Comparison of ENCODE assay signal across 10 cellular contexts in the genomic region with DNA sequence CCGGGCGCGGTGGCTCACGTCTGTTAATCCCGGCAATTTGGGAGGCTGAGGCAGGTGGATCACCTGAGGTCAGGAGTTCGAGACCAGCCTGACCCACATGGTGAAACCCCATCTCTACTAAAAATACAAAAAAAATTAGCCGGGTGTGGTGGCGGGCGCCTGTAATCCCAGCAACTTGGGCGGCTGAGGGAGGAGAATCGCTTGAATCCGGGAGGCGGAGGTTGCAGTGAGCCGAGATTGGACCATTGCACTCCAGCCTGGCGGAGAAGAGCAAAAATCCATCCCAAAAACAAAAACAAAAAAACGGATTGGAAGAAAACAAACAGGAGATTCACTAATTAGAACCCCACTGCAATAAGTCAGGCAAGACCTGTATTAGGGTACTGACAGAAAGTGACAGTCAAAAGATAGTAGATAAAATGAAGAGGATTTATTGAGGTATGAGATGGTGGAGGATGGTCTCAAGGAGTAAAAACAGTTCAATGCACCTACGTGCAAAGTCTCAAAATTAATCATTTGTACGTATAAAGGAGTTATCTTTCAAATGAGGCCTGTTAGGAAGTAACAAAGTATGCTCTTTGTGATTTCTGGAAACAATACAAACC. TPM values are rescaled to one million over a fixed set of nuclear protein-coding genes. Genes with fewer than 3 reads are reported as not detected.
DNase-seq lines count a peak whose midpoint lies in the region; ATAC-seq and TF ChIP-seq lines count a peak whose summit lies in the region.
"Not testable (repeated sequence)": the region's sequence is repeated elsewhere in the genome, so short reads cannot be mapped to it uniquely, and the experiment has no call there.
"Had no signal": no experiment of that assay in that cellular context is flagged by ENCODE, and none has a peak within 500 bp of the region (broad histone marks: within the 10 kb centered on the region; RNA-seq: fewer than 3 reads in every experiment).

No MANE protein-coding gene starts in this region.

- CTCF ChIA-PET in CD4-positive, alpha-beta memory T cell (lab: Charles Lee; ENCODE audit: partially characterized antibody): interaction anchor here (0.7 to 0.9 kb wide), 2 partner anchors 30 to 42 kb away, joined by 3 to 4 read pairs; a partner anchor contains a TSS

- peak overlapping the region; percentile 78 to 80 for H3K4me3 ChIP-seq in CD4-positive, alpha-beta memory T cell (ENCODE audit: low read length in 2 of 2)
- H3K4me3 ChIP-seq in Jurkat, Clone E6-1 (ENCODE audit: low read length): peak overlapping the region; percentile 99
- H3K4me3 ChIP-seq in astrocyte of the cerebellum (ENCODE audit: low read depth, low read length) (peak overlapping the region; percentile 100), esophagus muscularis mucosa (peak overlapping the region; percentile 81 to 92 (median 88)), liver (ENCODE audit: low read depth in 1 of 3, low read length in 3 of 3) (peak overlapping the region; percentile 66 to 80 (median 74)), thoracic aorta (peak overlapping the region; percentile 79)

- H3K27me3 ChIP-seq in CD4-positive, alpha-beta memory T cell (ENCODE audit: insufficient read depth, low read length); esophagus muscularis mucosa; liver (ENCODE audit: control insufficient read depth in 4 of 4, insufficient read depth in 4 of 4, low read length in 3 of 4); thoracic aorta (replicated peaks; ENCODE audit: insufficient read depth): not testable (repeated sequence)

- peak overlapping the region; percentile 94 for H3K27ac ChIP-seq in CD4-positive, alpha-beta memory T cell (ENCODE audit: low read depth, low read length)
- peak overlapping the region; percentile 78 for H3K27ac ChIP-seq in VCaP
- peak overlapping the region; percentile 85 to 94 (median 93) for H3K27ac ChIP-seq in esophagus muscularis mucosa (replicated peaks in 1 of 4)
- H3K27ac ChIP-seq in liver (ENCODE audit: low read depth in 1 of 2, low read length in 2 of 2): peak overlapping the region in 1 of 2 donors; percentile 82
- H3K27ac ChIP-seq in thoracic aorta: peak overlapping the region in 1 of 2 donors; percentile 82

- H3K4me3 Mint-ChIP-seq in CD4-positive, alpha-beta memory T cell: peak overlapping the region; percentile 99 to 100 (median 99)
- peak overlapping the region; percentile 99 for H3K4me3 Mint-ChIP-seq in osteocyte (ENCODE audit: unreplicated experiment)

- in situ Hi-C loops in astrocyte of the cerebellum (cut with HindIII; ENCODE audit: low sequenced_read_pairs): loop anchor here (10.0 kb wide), 1 partner anchor 66 kb away; no protein-coding TSS in a partner anchor

- POLR2A ChIA-PET in CD4-positive, alpha-beta memory T cell (lab: Charles Lee; ENCODE audit: partially characterized antibody): interaction anchor here (2.7 kb wide), 1 partner anchor 41 kb away, joined by 17 read pairs; a partner anchor contains a TSS

- H3K27me3 Mint-ChIP-seq in CD4-positive, alpha-beta memory T cell; osteocyte (ENCODE audit: unreplicated experiment): not testable (repeated sequence)

- intact Hi-C loops in CD4-positive, alpha-beta memory T cell (cut with micrococcal nuclease); esophagus muscularis mucosa (cut with DNase I): not testable (repeated sequence)

- 80% methylated on average over 18 of the region's 18 CpGs for WGBS in esophagus muscularis mucosa
- WGBS in liver: 77% methylated on average over 18 of the region's 18 CpGs

- peaks cover 14 to 49% (median 34%) of the 10 kb centered on the region in 4 donors for H3K4me1 Mint-ChIP-seq in CD4-positive, alpha-beta memory T cell
- peaks cover 20% of the 10 kb centered on the region for H3K4me1 Mint-ChIP-seq in osteocyte (ENCODE audit: unreplicated experiment)

- not testable (repeated sequence) for TF ChIP-seq CTCF in VCaP (conservative IDR thresholded peaks at IDR 0.05); astrocyte of the cerebellum (IDR thresholded peaks at IDR 0.05; ENCODE audit: low read depth, low read length, missing control alignments); esophagus muscularis mucosa (IDR thresholded peaks at IDR 0.05); liver (IDR thresholded peaks at IDR 0.05; ENCODE audit: low read depth, low read length, missing input control); osteocyte (IDR thresholded peaks at IDR 0.05); thoracic aorta (IDR thresholded peaks at IDR 0.05)

- peaks cover 32% of the 10 kb centered on the region for H3K4me1 ChIP-seq in CD4-positive, alpha-beta memory T cell (ENCODE audit: insufficient read depth, low read length)
- H3K4me1 ChIP-seq in esophagus muscularis mucosa: peaks cover 16 to 35% (median 26%) of the 10 kb centered on the region in 4 donors
- H3K4me1 ChIP-seq in liver (ENCODE audit: control insufficient read depth in 4 of 4, insufficient read depth in 4 of 4, low read length in 3 of 4): peaks cover 0 to 13% (median 9%) of the 10 kb centered on the region in 4 donors
- H3K4me1 ChIP-seq in thoracic aorta (ENCODE audit: control insufficient read depth in 1 of 2, low read depth in 2 of 2): peaks cover 10 to 16% of the 10 kb centered on the region in 2 donors

- H3K9me3 Mint-ChIP-seq in CD4-positive, alpha-beta memory T cell; osteocyte (ENCODE audit: unreplicated experiment): not testable (repeated sequence)

- TF ChIP-seq POLR2A in esophagus muscularis mucosa (IDR thresholded peaks at IDR 0.05; ENCODE audit: low read depth): not testable (repeated sequence)

- ATAC-seq in thoracic aorta (ENCODE audit: insufficient number of reproducible peaks, low FRiP score, low read depth): not testable (repeated sequence)

- peaks cover 27 to 42% of the 10 kb centered on the region in 2 donors for H3K36me3 Mint-ChIP-seq in CD4-positive, alpha-beta memory T cell
- peaks cover 22% of the 10 kb centered on the region for H3K36me3 Mint-ChIP-seq in osteocyte (ENCODE audit: unreplicated experiment)

- not testable (repeated sequence) for TF ChIP-seq RAD21 in liver (IDR thresholded peaks at IDR 0.05)

- H3K36me3 ChIP-seq in CD4-positive, alpha-beta memory T cell (ENCODE audit: insufficient read depth, low read length): peaks cover 19% of the 10 kb centered on the region
- H3K36me3 ChIP-seq in esophagus muscularis mucosa (peaks cover 5 to 38% (median 32%) of the 10 kb centered on the region in 4 donors), liver (ENCODE audit: control insufficient read depth in 4 of 4, insufficient read depth in 3 of 4, low read depth in 1 of 4, low read length in 3 of 4) (peaks cover 5 to 20% (median 14%) of the 10 kb centered on the region in 4 donors)
- not testable (repeated sequence) for H3K36me3 ChIP-seq in thoracic aorta

- not testable (repeated sequence) for TF ChIP-seq EP300 in esophagus muscularis mucosa (IDR thresholded peaks at IDR 0.05)

- DNase-seq in CD4-positive, alpha-beta memory T cell; Jurkat, Clone E6-1 (ENCODE audit: low read depth, low spot score); astrocyte of the cerebellum (ENCODE audit: low read depth); esophagus muscularis mucosa (ENCODE audit: extremely low spot score); osteocyte (ENCODE audit: extremely low spot score, unreplicated experiment); thoracic aorta (ENCODE audit: low spot score): not testable (repeated sequence)

- not testable (repeated sequence) for H3K9me3 ChIP-seq in CD4-positive, alpha-beta memory T cell (ENCODE audit: control insufficient read depth in 1 of 2, low read length in 2 of 2); esophagus muscularis mucosa; liver (ENCODE audit: control insufficient read depth in 4 of 4, low read length in 3 of 4); thoracic aorta

- peak overlapping the region; percentile 94 to 100 (median 99) for H3K27ac Mint-ChIP-seq in CD4-positive, alpha-beta memory T cell
- peak overlapping the region; percentile 98 for H3K27ac Mint-ChIP-seq in osteocyte (ENCODE audit: unreplicated experiment)

- peak overlapping the region; percentile 51 to 72 for H3K9ac ChIP-seq in liver (ENCODE audit: low read depth in 1 of 2, low read length in 2 of 2)

RNA-seq across cellular contexts. Expression of a gene that starts 0.9 kb away (rescaled TPM):
- total RNA-seq in CD4-positive, alpha-beta memory T cell: 10 to 100 TPM; 45.5 to 45.7 TPM
- 10 to 100 TPM; 61.6 to 80.5 TPM for polyA plus RNA-seq in CD4-positive, alpha-beta memory T cell
- polyA plus RNA-seq in Jurkat, Clone E6-1 (2012; ENCODE audit: insufficient read depth, insufficient read length): 22.6 TPM
- 10 to 100 TPM; 15.2 to 22.4 (median 18.7) TPM for total RNA-seq in esophagus muscularis mucosa
- 10 to 100 TPM in 1 of 2 donors, 1 to 10 TPM in 1; 10.0 to 10.7 TPM for total RNA-seq in liver
- 1 to 10 TPM; 6.7 to 8.5 TPM for polyA plus RNA-seq in liver
- 24.7 and 25.0 TPM in 2 replicates for total RNA-seq in osteocyte
- 10 to 100 TPM; 24.1 to 34.8 TPM for total RNA-seq in thoracic aorta

RNA-seq across cellular contexts. Expression of a gene that starts 5.0 kb away (rescaled TPM):
- not detected for total RNA-seq in CD4-positive, alpha-beta memory T cell
- polyA plus RNA-seq in CD4-positive, alpha-beta memory T cell: not detected
- not detected for polyA plus RNA-seq in Jurkat, Clone E6-1 (2012; ENCODE audit: insufficient read depth, insufficient read length)
- total RNA-seq in esophagus muscularis mucosa (not detected), liver (not detected), osteocyte (not detected in 2 replicates), thoracic aorta (not detected)
- polyA plus RNA-seq in liver: under 1 TPM in 1 of 2 donors, not detected in 1; 0.02 TPM
- total RNA-seq: cardiac septum, posterior vena cava had no signal

RNA-seq across cellular contexts. Expression of a gene that starts 41.8 kb away (rescaled TPM):
- total RNA-seq in CD4-positive, alpha-beta memory T cell: 10 to 100 TPM; 31.7 to 33.0 TPM
- polyA plus RNA-seq in CD4-positive, alpha-beta memory T cell: 10 to 100 TPM; 64.4 to 74.4 TPM
- polyA plus RNA-seq in Jurkat, Clone E6-1 (2012; ENCODE audit: insufficient read depth, insufficient read length): 125 TPM
- total RNA-seq in esophagus muscularis mucosa: 10 to 100 TPM; 13.6 to 30.3 (median 23.4) TPM
- 10 to 100 TPM; 16.2 to 17.2 TPM for total RNA-seq in liver
- polyA plus RNA-seq in liver: 10 to 100 TPM; 16.9 to 27.7 TPM
- 16.2 and 16.7 TPM in 2 replicates for total RNA-seq in osteocyte
- 10 to 100 TPM; 18.9 to 26.5 TPM for total RNA-seq in thoracic aorta

RNA-seq across cellular contexts. Expression of a gene that starts 49.8 kb away (rescaled TPM):
- total RNA-seq in CD4-positive, alpha-beta memory T cell: 10 to 100 TPM; 34.8 to 37.3 TPM
- 10 to 100 TPM; 46.0 to 49.5 TPM for polyA plus RNA-seq in CD4-positive, alpha-beta memory T cell
- polyA plus RNA-seq in Jurkat, Clone E6-1 (2012; ENCODE audit: insufficient read depth, insufficient read length): 79.0 TPM
- total RNA-seq in esophagus muscularis mucosa (10 to 100 TPM; 32.3 to 73.8 (median 34.1) TPM), liver (10 to 100 TPM; 10.2 to 13.1 TPM), osteocyte (34.6 and 39.1 TPM in 2 replicates), thoracic aorta (10 to 100 TPM; 23.8 to 34.4 TPM)
- polyA plus RNA-seq in liver: 10 to 100 TPM; 18.6 to 27.1 TPM
